1 cellular context compared by ENCODE assay signal in genomic region chr1:198157241-198157846, GRCh38.
A peak's percentile ranks its signal among the peaks of the same experiment; 100 is the strongest.
TF ChIP-seq lines count a peak whose summit lies in the region.

No MANE protein-coding gene starts in this region.

TF ChIP-seq in HepG2, 621 proteins besides CTCF, POLR2A, EP300 and RAD21 (continued from another document and continues in another):
- TF ChIP-seq POLR2AphosphoS5 (IDR thresholded peaks at IDR 0.05; ENCODE audit: low read depth, low read length) (peak; percentile 34), HIVEP1 (CRISPR knock-in tag; IDR thresholded peaks at IDR 0.05) (peak; percentile 15; the same call in 1 of the 2 replicates), CHD2 (IDR thresholded peaks at IDR 0.05; ENCODE audit: low read depth, low read length) (no peak), KIAA2018 (CRISPR knock-in tag; IDR thresholded peaks at IDR 0.05; ENCODE audit: borderline replicate concordance) (no peak), SMAD3 (CRISPR knock-in tag; IDR thresholded peaks at IDR 0.05) (no peak), ZNF609 (CRISPR knock-in tag; IDR thresholded peaks at IDR 0.05; ENCODE audit: borderline replicate concordance) (no peak), ZNF782 (CRISPR knock-in tag; IDR thresholded peaks at IDR 0.05; ENCODE audit: borderline replicate concordance) (0 out of 2 replicates have a peak, but pooled peaks have one; percentile 18), TEAD2 (CRISPR knock-in tag; IDR thresholded peaks at IDR 0.05) (no peak), AHDC1 (CRISPR knock-in tag; IDR thresholded peaks at IDR 0.05; ENCODE audit: borderline replicate concordance) (no peak), ZNF441 (CRISPR knock-in tag; IDR thresholded peaks at IDR 0.05; ENCODE audit: borderline replicate concordance) (0 out of 2 replicates have a peak, but pooled peaks have one; percentile 4), ZNF383 (CRISPR knock-in tag; IDR thresholded peaks at IDR 0.05; ENCODE audit: borderline replicate concordance) (no peak), ZHX1 (CRISPR knock-in tag; IDR thresholded peaks at IDR 0.05; ENCODE audit: low read depth) (no peak), KDM6A (CRISPR knock-in tag; IDR thresholded peaks at IDR 0.05; ENCODE audit: low read depth) (no peak), ZNF83 (CRISPR knock-in tag; IDR thresholded peaks at IDR 0.05; ENCODE audit: borderline replicate concordance) (no peak), DNMT1 (CRISPR knock-in tag; IDR thresholded peaks at IDR 0.05) (no peak), ZC3H13 (CRISPR knock-in tag; IDR thresholded peaks at IDR 0.05) (no peak), ZNF354B (CRISPR knock-in tag; IDR thresholded peaks at IDR 0.05) (no peak), ZBTB43 (CRISPR knock-in tag; conservative IDR thresholded peaks at IDR 0.05) (no peak), ZNF501 (CRISPR knock-in tag; IDR thresholded peaks at IDR 0.05) (no peak), NFIC (IDR thresholded peaks at IDR 0.05; ENCODE audit: low read length) (no peak), ZNF496 (CRISPR knock-in tag; IDR thresholded peaks at IDR 0.05; ENCODE audit: insufficient replicate concordance) (no peak), CAMTA2 (CRISPR knock-in tag; IDR thresholded peaks at IDR 0.05; ENCODE audit: borderline replicate concordance) (no peak), SNAI1 (CRISPR knock-in tag; IDR thresholded peaks at IDR 0.05; ENCODE audit: borderline replicate concordance) (no peak), ATF7-NPFF (CRISPR knock-in tag; IDR thresholded peaks at IDR 0.05; ENCODE audit: low read depth) (no peak), PHF8 (CRISPR knock-in tag; IDR thresholded peaks at IDR 0.05) (peak; percentile 82; the same call in 1 of the 2 replicates), FOXJ3 (CRISPR knock-in tag; IDR thresholded peaks at IDR 0.05; ENCODE audit: borderline replicate concordance) (no peak), ZNF121 (CRISPR knock-in tag; IDR thresholded peaks at IDR 0.05) (no peak), MLXIP (CRISPR knock-in tag; IDR thresholded peaks at IDR 0.05; ENCODE audit: borderline replicate concordance) (0 out of 2 replicates have a peak, but pooled peaks have one; percentile 40), MZF1 (CRISPR knock-in tag; IDR thresholded peaks at IDR 0.05; ENCODE audit: borderline replicate concordance) (no peak)
